ENCODE assay signal across 14 cellular contexts in genomic region chr5:74272019-74272775, GRCh38.
DNase-seq lines count a peak whose midpoint lies in the region; ATAC-seq, FAIRE-seq and TF ChIP-seq lines count a peak whose summit lies in the region.
"Had no signal": no experiment of that assay in that cellular context is flagged by ENCODE, and none has a peak within 500 bp of the region (broad histone marks: within the 10 kb centered on the region; RNA-seq: fewer than 3 reads in every experiment).

No MANE protein-coding gene starts in this region.

- H2AFZ ChIP-seq in astrocyte (ENCODE audit: low read depth, low read length), result peak overlapping the region; percentile 4
- H2AFZ ChIP-seq: parathyroid adenoma had no signal

- peak overlapping the region; percentile 36 for H3K9ac ChIP-seq in HUES6 (ENCODE audit: low read length)
- H3K9ac ChIP-seq in astrocyte (ENCODE audit: low read length), result peak overlapping the region; percentile 29
- H3K9ac ChIP-seq: parathyroid adenoma had no signal

- H3K27ac ChIP-seq in HUES6 (ENCODE audit: low read depth, low read length), result peak overlapping the region; percentile 86; the same call in 1 of the 2 replicates
- peak overlapping the region; percentile 60 for H3K27ac ChIP-seq in astrocyte (ENCODE audit: low read depth, low read length)
- H3K27ac ChIP-seq: lower lobe of right lung, parathyroid adenoma had no signal

- H3K9me3 ChIP-seq in HUES6 (ENCODE audit: control insufficient read depth, insufficient read depth, low read depth, low read length) (no peaks in the 10 kb centered on the region), astrocyte (ENCODE audit: insufficient read depth, low read depth, low read length) (peaks cover 2% of the 10 kb centered on the region)
- H3K9me3 ChIP-seq: gastroesophageal sphincter, lower lobe of right lung had no signal

- no peaks in the 10 kb centered on the region for H3K9me3 Mint-ChIP-seq in astrocyte (ENCODE audit: unreplicated experiment)
- peaks cover 3% of the 10 kb centered on the region for H3K9me3 Mint-ChIP-seq in type B pancreatic cell
- no peaks in the 10 kb centered on the region for H3K9me3 Mint-ChIP-seq in activated T-cell treated with anti-CD3 and anti-CD28 coated beads, Interleukin-2, amount 50 U/mL, for 24 hours
- H3K9me3 Mint-ChIP-seq: activated CD4-positive, alpha-beta memory T cell treated with anti-CD3 and anti-CD28 coated beads, Interleukin-2, amount 10 ng/mL, durations not matched to agents 7 days and 5 days had no signal

- H3K4me2 ChIP-seq in astrocyte (ENCODE audit: low read length), result peak overlapping the region; percentile 40

- no peaks in the 10 kb centered on the region for H4K20me1 ChIP-seq in astrocyte (ENCODE audit: insufficient read depth, low read length)

- peak; percentile 70 for FAIRE-seq in astrocyte (lab: Jason Lieb, UNC)
- FAIRE-seq: colon had no signal

- H3K4me3 Mint-ChIP-seq in astrocyte (ENCODE audit: unreplicated experiment) (no peak overlapping the region), type B pancreatic cell (no peak overlapping the region)
- H3K4me3 Mint-ChIP-seq in activated T-cell treated with anti-CD3 and anti-CD28 coated beads, Interleukin-2, amount 50 U/mL, for 24 hours, result no peak overlapping the region
- H3K4me3 Mint-ChIP-seq: activated CD4-positive, alpha-beta memory T cell treated with anti-CD3 and anti-CD28 coated beads, Interleukin-2, amount 10 ng/mL, durations not matched to agents 7 days and 5 days had no signal

- H3K27ac Mint-ChIP-seq in astrocyte (ENCODE audit: unreplicated experiment) (peak overlapping the region; percentile 88), type B pancreatic cell (peak overlapping the region; percentile 9)
- no peak overlapping the region for H3K27ac Mint-ChIP-seq in activated T-cell treated with anti-CD3 and anti-CD28 coated beads, Interleukin-2, amount 50 U/mL, for 24 hours
- H3K27ac Mint-ChIP-seq: activated CD4-positive, alpha-beta memory T cell treated with anti-CD3 and anti-CD28 coated beads, Interleukin-2, amount 10 ng/mL, durations not matched to agents 7 days and 5 days had no signal

- no peaks in the 10 kb centered on the region for H3K27me3 Mint-ChIP-seq in astrocyte (ENCODE audit: low read depth, unreplicated experiment)
- no peaks in the 10 kb centered on the region for H3K27me3 Mint-ChIP-seq in type B pancreatic cell
- H3K27me3 Mint-ChIP-seq in activated T-cell treated with anti-CD3 and anti-CD28 coated beads, Interleukin-2, amount 50 U/mL, for 24 hours, result peaks cover 8% of the 10 kb centered on the region

- no peaks in the 10 kb centered on the region for H3K27me3 ChIP-seq in HUES6 (ENCODE audit: control insufficient read depth, insufficient read depth, low read length)
- H3K27me3 ChIP-seq in astrocyte (ENCODE audit: insufficient read depth, low read length), result no peaks in the 10 kb centered on the region
- H3K27me3 ChIP-seq: gastroesophageal sphincter had no signal

- H3K4me3 ChIP-seq in HUES6 (ENCODE audit: low read depth, low read length) (no peak overlapping the region), astrocyte (ENCODE audit: insufficient read depth, low read depth, low read length) (no peak overlapping the region)
- H3K4me3 ChIP-seq: gastroesophageal sphincter, lower lobe of right lung had no signal

- H3K36me3 Mint-ChIP-seq in astrocyte (ENCODE audit: low read depth, unreplicated experiment) (no peaks in the 10 kb centered on the region), type B pancreatic cell (no peaks in the 10 kb centered on the region)
- H3K36me3 Mint-ChIP-seq in activated T-cell treated with anti-CD3 and anti-CD28 coated beads, Interleukin-2, amount 50 U/mL, for 24 hours (ENCODE audit: low read depth), result no peaks in the 10 kb centered on the region

- no peaks in the 10 kb centered on the region for H3K79me2 ChIP-seq in astrocyte (ENCODE audit: insufficient read depth, low read length)
- H3K79me2 ChIP-seq: parathyroid adenoma had no signal

- peak; percentile 83 for DNase-seq in astrocyte (ENCODE audit: low read depth)
- peak; percentile 71 for DNase-seq in iPS DF 4.7 (ENCODE audit: extremely low read depth, low spot score)
- DNase-seq in type B pancreatic cell (ENCODE audit: extremely low spot score, unreplicated experiment), result no peak
- no peak for DNase-seq in activated T-cell treated with anti-CD3 and anti-CD28 coated beads, Interleukin-2, amount 50 U/mL, for 24 hours
- no peak for DNase-seq in KG1 (lab: John Stamatoyannopoulos, UW)
- DNase-seq: activated CD4-positive, alpha-beta memory T cell treated with anti-CD3 and anti-CD28 coated beads, Interleukin-2, amount 10 ng/mL, durations not matched to agents 7 days and 5 days; activated naive CD4-positive, alpha-beta T cell; lower lobe of right lung; NCI-H524 treated with DMSO at 0.1 percent for 48 hours had no signal

- peaks cover 17% of the 10 kb centered on the region; the same call in 1 of the 2 replicates for H3K4me1 ChIP-seq in HUES6 (ENCODE audit: control insufficient read depth, insufficient read depth, low read length)
- H3K4me1 ChIP-seq in astrocyte (ENCODE audit: insufficient read depth, low read length), result peaks cover 10% of the 10 kb centered on the region
- H3K4me1 ChIP-seq: parathyroid adenoma had no signal

- TF ChIP-seq CTCF in astrocyte (IDR thresholded peaks at IDR 0.05; ENCODE audit: insufficient read depth, low read depth, low read length) (no peak), type B pancreatic cell (conservative IDR thresholded peaks at IDR 0.05) (no peak)

- no peaks in the 10 kb centered on the region for H3K36me3 ChIP-seq in HUES6 (ENCODE audit: control insufficient read depth, insufficient read depth, low read length)
- H3K36me3 ChIP-seq in astrocyte (ENCODE audit: insufficient read depth, low read length), result no peaks in the 10 kb centered on the region
- H3K36me3 ChIP-seq: gastroesophageal sphincter, lower lobe of right lung had no signal

- no peak for ATAC-seq in GM21423 (IDR thresholded peaks at IDR 0.05; ENCODE audit: unreplicated experiment)
- ATAC-seq: gastroesophageal sphincter, lower lobe of right lung had no signal

- H3K4me1 Mint-ChIP-seq in astrocyte (ENCODE audit: low read depth, unreplicated experiment), result peaks cover 39% of the 10 kb centered on the region
- peaks cover 48% of the 10 kb centered on the region for H3K4me1 Mint-ChIP-seq in type B pancreatic cell (ENCODE audit: unreplicated experiment)
- H3K4me1 Mint-ChIP-seq in activated T-cell treated with anti-CD3 and anti-CD28 coated beads, Interleukin-2, amount 50 U/mL, for 24 hours (ENCODE audit: low read depth), result no peaks in the 10 kb centered on the region
- H3K4me1 Mint-ChIP-seq: activated CD4-positive, alpha-beta memory T cell treated with anti-CD3 and anti-CD28 coated beads, Interleukin-2, amount 10 ng/mL, durations not matched to agents 7 days and 5 days had no signal

Comparison
In these comparisons a context has a peak if more than half of its experiments do, and no peak if none do; other contexts are left out.
1. DNase-seq: peak in astrocyte (single experiment) and iPS DF 4.7 (single experiment); none in type B pancreatic cell (single experiment), activated T-cell treated with anti-CD3 and anti-CD28 coated beads, Interleukin-2, amount 50 U/mL, for 24 hours (single experiment) and KG1 (single experiment).